Comparison of ENCODE assay signal across 29 cellular contexts in genomic region chr10:65041307-65041706, GRCh38.
"Had no signal": no experiment of that assay in that cellular context is flagged by ENCODE, and none has a peak within 500 bp of the region (broad histone marks: within the 10 kb centered on the region; RNA-seq: fewer than 3 reads in every experiment).

No MANE protein-coding gene starts in this region.

- H3K27ac ChIP-seq: colonic mucosa, coronary artery, dorsolateral prefrontal cortex, epithelial cell of prostate, esophagus muscularis mucosa, esophagus squamous epithelium, foreskin keratinocyte, gastrocnemius medialis, gastroesophageal sphincter, heart left ventricle, heart right ventricle had no signal

- H3K27ac Mint-ChIP-seq: dendritic cell treated with granulocyte-macrophage colony-stimulating factor and Interleukin-4, amounts not matched to agents 40 ng/mL and 50 ng/mL, for 4 days; effector memory CD8-positive, alpha-beta T cell; endodermal cell had no signal

- H3K27me3 Mint-ChIP-seq: dendritic cell treated with granulocyte-macrophage colony-stimulating factor and Interleukin-4, amounts not matched to agents 40 ng/mL and 50 ng/mL, for 4 days; effector memory CD8-positive, alpha-beta T cell had no signal

- H3K4me1 Mint-ChIP-seq: endodermal cell had no signal

- H3K36me3 ChIP-seq: colonic mucosa, esophagus muscularis mucosa, esophagus squamous epithelium, gastrocnemius medialis, gastroesophageal sphincter, heart left ventricle, heart right ventricle had no signal

- FAIRE-seq: colon, endometrium, endothelial cell of umbilical vein, frontal cortex had no signal

- H3K4me3 ChIP-seq: colonic mucosa, coronary artery, dorsolateral prefrontal cortex, esophagus muscularis mucosa, esophagus squamous epithelium, gastrocnemius medialis, gastroesophageal sphincter, heart left ventricle, heart right ventricle had no signal

- H3K27me3 ChIP-seq: colonic mucosa, dorsolateral prefrontal cortex, esophagus muscularis mucosa, esophagus squamous epithelium, foreskin keratinocyte, gastrocnemius medialis, gastroesophageal sphincter, heart left ventricle, heart right ventricle had no signal

- H3K9me3 Mint-ChIP-seq: endodermal cell had no signal

- H3K9me3 ChIP-seq: colonic mucosa, esophagus muscularis mucosa, gastrocnemius medialis, gastroesophageal sphincter had no signal

- H3K4me1 ChIP-seq: colonic mucosa, esophagus muscularis mucosa, esophagus squamous epithelium, foreskin keratinocyte, gastrocnemius medialis, gastroesophageal sphincter, heart left ventricle, heart right ventricle had no signal

- ATAC-seq: effector memory CD8-positive, alpha-beta T cell; esophagus mucosa; foreskin keratinocyte; gastrocnemius medialis; gastroesophageal sphincter; heart left ventricle; heart right ventricle had no signal

- H3K4me3 Mint-ChIP-seq: dendritic cell treated with granulocyte-macrophage colony-stimulating factor and Interleukin-4, amounts not matched to agents 40 ng/mL and 50 ng/mL, for 4 days; effector memory CD8-positive, alpha-beta T cell; endodermal cell had no signal

- DNase-seq: colonic mucosa; cortex of kidney; dermis blood vessel endothelial cell; dorsolateral prefrontal cortex; effector CD4-positive, alpha-beta T cell; effector CD8-positive, alpha-beta T cell; effector memory CD4-positive, alpha-beta T cell; effector memory CD8-positive, alpha-beta T cell; endodermal cell; erythroblast; esophagus squamous epithelium; foreskin fibroblast; foreskin keratinocyte; foreskin melanocyte; gastrocnemius medialis; glutamatergic neuron; head of caudate nucleus; heart left ventricle; heart right ventricle had no signal
